Comparison of ENCODE assay signal across 21 cellular contexts in genomic region chr4:6095897-6096296, GRCh38.
"Had no signal": no experiment of that assay in that cellular context is flagged by ENCODE, and none has a peak within 500 bp of the region (broad histone marks: within the 10 kb centered on the region; RNA-seq: fewer than 3 reads in every experiment).

No MANE protein-coding gene starts in this region.

- H3K36me3 ChIP-seq: brain microvascular endothelial cell, heart right ventricle, lower lobe of right lung, SJCRH30, spleen, upper lobe of right lung had no signal

- H3K27me3 Mint-ChIP-seq: activated naive CD8-positive, alpha-beta T cell treated with anti-CD3 and anti-CD28 coated beads, Interleukin-2, amount 50 U/mL, for 24 hours; T-helper 17 cell had no signal

- H3K4me3 Mint-ChIP-seq: activated naive CD8-positive, alpha-beta T cell treated with anti-CD3 and anti-CD28 coated beads, Interleukin-2, amount 50 U/mL, for 24 hours; naive thymus-derived CD4-positive, alpha-beta T cell; neural crest cell; T-helper 17 cell had no signal

- DNase-seq: activated CD4-positive, alpha-beta T cell treated with anti-CD3 and anti-CD28 coated beads, Interleukin-2, amount 50 U/mL, for 1 hour; activated gamma-delta T cell; activated naive CD4-positive, alpha-beta T cell treated with anti-CD3 and anti-CD28 coated beads, Interleukin-2, amount 50 U/mL, for 16 hours; activated naive CD8-positive, alpha-beta T cell treated with anti-CD3 and anti-CD28 coated beads, Interleukin-2, amount 50 U/mL, for 24 hours; activated T-cell treated with anti-CD3 and anti-CD28 coated beads, Interleukin-2, amount 50 U/mL, for 48 hours; central memory CD4-positive, alpha-beta T cell; foreskin fibroblast; heart right ventricle; kidney; lower lobe of right lung; naive thymus-derived CD4-positive, alpha-beta T cell; retina; SJCRH30; spleen; stimulated activated CD4-positive, alpha-beta T cell treated with anti-CD3 and anti-CD28 coated beads, Interleukin-4, amount 100 ng/mL, for 24 hours; stimulated activated naive CD4-positive, alpha-beta T cell treated with Interleukin-2 at 50 U/mL for 16 hours; T-helper 17 cell; upper lobe of right lung had no signal

- ATAC-seq: activated naive CD8-positive, alpha-beta T cell treated with anti-CD3 and anti-CD28 coated beads, Interleukin-2, amount 50 U/mL, for 24 hours; heart right ventricle; lower lobe of right lung; naive thymus-derived CD4-positive, alpha-beta T cell; T-helper 17 cell; upper lobe of right lung had no signal

- H3K27ac Mint-ChIP-seq: activated naive CD8-positive, alpha-beta T cell treated with anti-CD3 and anti-CD28 coated beads, Interleukin-2, amount 50 U/mL, for 24 hours; naive thymus-derived CD4-positive, alpha-beta T cell; progenitor cell of endocrine pancreas; T-helper 17 cell had no signal

- H3K9me3 ChIP-seq: lower lobe of right lung, SJCRH30, upper lobe of right lung had no signal

- H3K4me1 ChIP-seq: heart right ventricle, lower lobe of right lung, SJCRH30, spleen, upper lobe of right lung had no signal

- H3K9me3 Mint-ChIP-seq: neural crest cell had no signal

- H3K27ac ChIP-seq: brain microvascular endothelial cell, heart right ventricle, lower lobe of right lung, SJCRH30, spleen, upper lobe of right lung had no signal

- H3K4me3 ChIP-seq: heart right ventricle, lower lobe of right lung, SJCRH30, spleen, upper lobe of right lung had no signal

- H3K27me3 ChIP-seq: brain microvascular endothelial cell, upper lobe of right lung had no signal
